In genomic region chr12:113184098-113184899, GRCh38 we compare ENCODE assay signal across 1 cellular context.
TF ChIP-seq lines count a peak whose summit lies in the region.

No MANE protein-coding gene starts in this region.

TF ChIP-seq in IMR-90, 13 proteins besides CTCF, POLR2A, EP300 and RAD21 (continued from another document):
- TF ChIP-seq ELK1 (IDR thresholded peaks at IDR 0.05; ENCODE audit: borderline replicate concordance, low read depth, low read length) (no peak), CEBPB (IDR thresholded peaks at IDR 0.05; ENCODE audit: low read depth, low read length) (no peak), USF2 (IDR thresholded peaks at IDR 0.05; ENCODE audit: low read depth, low read length) (no peak), FOS (IDR thresholded peaks at IDR 0.05; ENCODE audit: low read depth, low read length) (no peak), MAZ (IDR thresholded peaks at IDR 0.05; ENCODE audit: borderline replicate concordance, low read depth, low read length) (0 out of 2 replicates have a peak, but pooled peaks have one; percentile 8)
